1 cellular context compared by ENCODE assay signal in genomic region chr1:84506729-84507453, GRCh38.
A peak's percentile ranks its signal among the peaks of the same experiment; 100 is the strongest.
TF ChIP-seq lines count a peak whose summit lies in the region.

No MANE protein-coding gene starts in this region.

TF ChIP-seq in HepG2, 621 proteins besides CTCF, POLR2A, EP300 and RAD21 (continues in another document):
- TF ChIP-seq ZNF878 (CRISPR knock-in tag; IDR thresholded peaks at IDR 0.05) = no peak
- no peak for TF ChIP-seq ZFAT (CRISPR knock-in tag; conservative IDR thresholded peaks at IDR 0.05)
- no peak for TF ChIP-seq ADNP (CRISPR knock-in tag; IDR thresholded peaks at IDR 0.05)
- TF ChIP-seq ZNF572 (CRISPR knock-in tag; IDR thresholded peaks at IDR 0.05) = no peak
- TF ChIP-seq GLMP (CRISPR knock-in tag; IDR thresholded peaks at IDR 0.05; ENCODE audit: borderline replicate concordance) = no peak
- no peak for TF ChIP-seq JUND (CRISPR knock-in tag; IDR thresholded peaks at IDR 0.05)
- TF ChIP-seq BHLHE40 (IDR thresholded peaks at IDR 0.05; ENCODE audit: low read length) = no peak
- TF ChIP-seq ZNF772 (CRISPR knock-in tag; IDR thresholded peaks at IDR 0.05) = no peak
- no peak for TF ChIP-seq ZFP37 (CRISPR knock-in tag; IDR thresholded peaks at IDR 0.05; ENCODE audit: borderline replicate concordance)
- TF ChIP-seq ATF7-NPFF (CRISPR knock-in tag; IDR thresholded peaks at IDR 0.05; ENCODE audit: low read depth) = no peak
- no peak for TF ChIP-seq ATF4 (CRISPR knock-in tag; IDR thresholded peaks at IDR 0.05)
- TF ChIP-seq CEBPB (IDR thresholded peaks at IDR 0.05; ENCODE audit: borderline replicate concordance, low read depth, low read length) = no peak
- TF ChIP-seq, protein P1, sequence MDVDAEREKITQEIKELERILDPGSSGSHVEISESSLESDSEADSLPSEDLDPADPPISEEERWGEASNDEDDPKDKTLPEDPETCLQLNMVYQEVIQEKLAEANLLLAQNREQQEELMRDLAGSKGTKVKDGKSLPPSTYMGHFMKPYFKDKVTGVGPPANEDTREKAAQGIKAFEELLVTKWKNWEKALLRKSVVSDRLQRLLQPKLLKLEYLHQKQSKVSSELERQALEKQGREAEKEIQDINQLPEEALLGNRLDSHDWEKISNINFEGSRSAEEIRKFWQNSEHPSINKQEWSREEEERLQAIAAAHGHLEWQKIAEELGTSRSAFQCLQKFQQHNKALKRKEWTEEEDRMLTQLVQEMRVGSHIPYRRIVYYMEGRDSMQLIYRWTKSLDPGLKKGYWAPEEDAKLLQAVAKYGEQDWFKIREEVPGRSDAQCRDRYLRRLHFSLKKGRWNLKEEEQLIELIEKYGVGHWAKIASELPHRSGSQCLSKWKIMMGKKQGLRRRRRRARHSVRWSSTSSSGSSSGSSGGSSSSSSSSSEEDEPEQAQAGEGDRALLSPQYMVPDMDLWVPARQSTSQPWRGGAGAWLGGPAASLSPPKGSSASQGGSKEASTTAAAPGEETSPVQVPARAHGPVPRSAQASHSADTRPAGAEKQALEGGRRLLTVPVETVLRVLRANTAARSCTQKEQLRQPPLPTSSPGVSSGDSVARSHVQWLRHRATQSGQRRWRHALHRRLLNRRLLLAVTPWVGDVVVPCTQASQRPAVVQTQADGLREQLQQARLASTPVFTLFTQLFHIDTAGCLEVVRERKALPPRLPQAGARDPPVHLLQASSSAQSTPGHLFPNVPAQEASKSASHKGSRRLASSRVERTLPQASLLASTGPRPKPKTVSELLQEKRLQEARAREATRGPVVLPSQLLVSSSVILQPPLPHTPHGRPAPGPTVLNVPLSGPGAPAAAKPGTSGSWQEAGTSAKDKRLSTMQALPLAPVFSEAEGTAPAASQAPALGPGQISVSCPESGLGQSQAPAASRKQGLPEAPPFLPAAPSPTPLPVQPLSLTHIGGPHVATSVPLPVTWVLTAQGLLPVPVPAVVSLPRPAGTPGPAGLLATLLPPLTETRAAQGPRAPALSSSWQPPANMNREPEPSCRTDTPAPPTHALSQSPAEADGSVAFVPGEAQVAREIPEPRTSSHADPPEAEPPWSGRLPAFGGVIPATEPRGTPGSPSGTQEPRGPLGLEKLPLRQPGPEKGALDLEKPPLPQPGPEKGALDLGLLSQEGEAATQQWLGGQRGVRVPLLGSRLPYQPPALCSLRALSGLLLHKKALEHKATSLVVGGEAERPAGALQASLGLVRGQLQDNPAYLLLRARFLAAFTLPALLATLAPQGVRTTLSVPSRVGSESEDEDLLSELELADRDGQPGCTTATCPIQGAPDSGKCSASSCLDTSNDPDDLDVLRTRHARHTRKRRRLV (CRISPR knock-in tag; IDR thresholded peaks at IDR 0.05) = no peak
- TF ChIP-seq ZNF142 (CRISPR knock-in tag; IDR thresholded peaks at IDR 0.05) = 0 out of 2 replicates have a peak, but pooled peaks have one; percentile 5
- no peak for TF ChIP-seq PHF20 (CRISPR knock-in tag; IDR thresholded peaks at IDR 0.05)
- no peak for TF ChIP-seq DZIP1 (CRISPR knock-in tag; IDR thresholded peaks at IDR 0.05)
- no peak for TF ChIP-seq SPEN (CRISPR knock-in tag; IDR thresholded peaks at IDR 0.05; ENCODE audit: low read depth)
- TF ChIP-seq ZIK1 (CRISPR knock-in tag; IDR thresholded peaks at IDR 0.05; ENCODE audit: borderline replicate concordance, low read depth) = no peak
- no peak for TF ChIP-seq ZNF33B (CRISPR knock-in tag; IDR thresholded peaks at IDR 0.05)
- TF ChIP-seq DNMT3B (CRISPR knock-in tag; conservative IDR thresholded peaks at IDR 0.05) = no peak
- no peak for TF ChIP-seq ZSCAN12 (CRISPR knock-in tag; IDR thresholded peaks at IDR 0.05)
- TF ChIP-seq KAT7 (CRISPR knock-in tag; IDR thresholded peaks at IDR 0.05; ENCODE audit: borderline replicate concordance) = 0 out of 2 replicates have a peak, but pooled peaks have one; percentile 12
- TF ChIP-seq KDM3A (CRISPR knock-in tag; IDR thresholded peaks at IDR 0.05; ENCODE audit: low read depth) = no peak
- no peak for TF ChIP-seq HOXA7 (CRISPR knock-in tag; IDR thresholded peaks at IDR 0.05)
- no peak for TF ChIP-seq REPIN1 (CRISPR knock-in tag; IDR thresholded peaks at IDR 0.05; ENCODE audit: borderline replicate concordance, low read depth)
- TF ChIP-seq, protein P2, sequence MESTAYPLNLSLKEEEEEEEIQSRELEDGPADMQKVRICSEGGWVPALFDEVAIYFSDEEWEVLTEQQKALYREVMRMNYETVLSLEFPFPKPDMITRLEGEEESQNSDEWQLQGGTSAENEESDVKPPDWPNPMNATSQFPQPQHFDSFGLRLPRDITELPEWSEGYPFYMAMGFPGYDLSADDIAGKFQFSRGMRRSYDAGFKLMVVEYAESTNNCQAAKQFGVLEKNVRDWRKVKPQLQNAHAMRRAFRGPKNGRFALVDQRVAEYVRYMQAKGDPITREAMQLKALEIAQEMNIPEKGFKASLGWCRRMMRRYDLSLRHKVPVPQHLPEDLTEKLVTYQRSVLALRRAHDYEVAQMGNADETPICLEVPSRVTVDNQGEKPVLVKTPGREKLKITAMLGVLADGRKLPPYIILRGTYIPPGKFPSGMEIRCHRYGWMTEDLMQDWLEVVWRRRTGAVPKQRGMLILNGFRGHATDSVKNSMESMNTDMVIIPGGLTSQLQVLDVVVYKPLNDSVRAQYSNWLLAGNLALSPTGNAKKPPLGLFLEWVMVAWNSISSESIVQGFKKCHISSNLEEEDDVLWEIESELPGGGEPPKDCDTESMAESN (CRISPR knock-in tag; conservative IDR thresholded peaks at IDR 0.05) = no peak
- TF ChIP-seq RFXAP (CRISPR knock-in tag; IDR thresholded peaks at IDR 0.05; ENCODE audit: borderline replicate concordance) = no peak
- no peak for TF ChIP-seq AGO2 (optimal IDR thresholded peaks at IDR 0.05; ENCODE audit: low read depth, low read length)
- no peak for TF ChIP-seq PRDM4 (CRISPR knock-in tag; IDR thresholded peaks at IDR 0.05; ENCODE audit: borderline replicate concordance)
- TF ChIP-seq ZNF784 (CRISPR knock-in tag; IDR thresholded peaks at IDR 0.05; ENCODE audit: borderline replicate concordance) = no peak
- TF ChIP-seq, protein P3, sequence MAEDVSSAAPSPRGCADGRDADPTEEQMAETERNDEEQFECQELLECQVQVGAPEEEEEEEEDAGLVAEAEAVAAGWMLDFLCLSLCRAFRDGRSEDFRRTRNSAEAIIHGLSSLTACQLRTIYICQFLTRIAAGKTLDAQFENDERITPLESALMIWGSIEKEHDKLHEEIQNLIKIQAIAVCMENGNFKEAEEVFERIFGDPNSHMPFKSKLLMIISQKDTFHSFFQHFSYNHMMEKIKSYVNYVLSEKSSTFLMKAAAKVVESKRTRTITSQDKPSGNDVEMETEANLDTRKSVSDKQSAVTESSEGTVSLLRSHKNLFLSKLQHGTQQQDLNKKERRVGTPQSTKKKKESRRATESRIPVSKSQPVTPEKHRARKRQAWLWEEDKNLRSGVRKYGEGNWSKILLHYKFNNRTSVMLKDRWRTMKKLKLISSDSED (CRISPR knock-in tag; IDR thresholded peaks at IDR 0.05) = no peak
- no peak for TF ChIP-seq ZNF709 (CRISPR knock-in tag; IDR thresholded peaks at IDR 0.05)
- no peak for TF ChIP-seq ZNF138 (CRISPR knock-in tag; IDR thresholded peaks at IDR 0.05; ENCODE audit: low read depth)
- TF ChIP-seq MED8 (CRISPR knock-in tag; IDR thresholded peaks at IDR 0.05; ENCODE audit: insufficient replicate concordance) = no peak
- no peak for TF ChIP-seq TBX2 (CRISPR knock-in tag; IDR thresholded peaks at IDR 0.05; ENCODE audit: borderline replicate concordance)
- TF ChIP-seq ZBTB1 (CRISPR knock-in tag; IDR thresholded peaks at IDR 0.05; ENCODE audit: borderline replicate concordance) = no peak
- no peak for TF ChIP-seq ZBTB7B (CRISPR knock-in tag; IDR thresholded peaks at IDR 0.05)
- no peak for TF ChIP-seq HDAC1 (CRISPR knock-in tag; IDR thresholded peaks at IDR 0.05)
- TF ChIP-seq ZNF337 (CRISPR knock-in tag; IDR thresholded peaks at IDR 0.05; ENCODE audit: borderline replicate concordance, low read depth) = 0 out of 2 replicates have a peak, but pooled peaks have one; percentile 33
- no peak for TF ChIP-seq HMGA1 (CRISPR knock-in tag; conservative IDR thresholded peaks at IDR 0.05)
- no peak for TF ChIP-seq MED1 (CRISPR knock-in tag; IDR thresholded peaks at IDR 0.05)
